Comparison of ENCODE assay signal across 9 cellular contexts in genomic region chr1:182235952-182236650, GRCh38.
DNase-seq lines count a peak whose midpoint lies in the region; ATAC-seq, FAIRE-seq and TF ChIP-seq lines count a peak whose summit lies in the region.
"Had no signal": no experiment of that assay in that cellular context is flagged by ENCODE, and none has a peak within 500 bp of the region (broad histone marks: within the 10 kb centered on the region; RNA-seq: fewer than 3 reads in every experiment).

No MANE protein-coding gene starts in this region.

- H3K9me3 ChIP-seq in IMR-90 (ENCODE audit: control insufficient read depth, insufficient read depth, low read length) (no peaks in the 10 kb centered on the region), small intestine (ENCODE audit: control insufficient read depth, low read depth) (no peaks in the 10 kb centered on the region)
- H3K9me3 ChIP-seq in CD8-positive, alpha-beta T cell (ENCODE audit: low read length): no peaks in the 10 kb centered on the region

- H4K20me1 ChIP-seq in IMR-90 (ENCODE audit: insufficient read depth, low read length): no peaks in the 10 kb centered on the region

- no peak overlapping the region for H3K18ac ChIP-seq in IMR-90 (ENCODE audit: low read depth, low read length)

- H3K79me1 ChIP-seq in IMR-90 (ENCODE audit: low read depth in 1 of 2, low read length in 2 of 2): no peaks in the 10 kb centered on the region

- H3K9me3 Mint-ChIP-seq in CD8-positive, alpha-beta T cell: no peaks in the 10 kb centered on the region

- TF ChIP-seq POLR2A in IMR-90 (IDR thresholded peaks at IDR 0.05; ENCODE audit: low read depth, low read length): no peak

- POLR2A ChIA-PET in IMR-90 (lab: Charles Lee; ENCODE audit: unreplicated experiment): no interaction called here
- POLR2A ChIA-PET in CD8-positive, alpha-beta T cell (lab: Charles Lee): no interaction called here

- no peak overlapping the region for H3K27ac ChIP-seq in IMR-90 (ENCODE audit: insufficient read depth, low read length)
- H3K27ac ChIP-seq in small intestine (ENCODE audit: low read depth in 1 of 2, low read length in 1 of 2): no peak overlapping the region
- no peak overlapping the region for H3K27ac ChIP-seq in coronary artery
- H3K27ac ChIP-seq in CD8-positive, alpha-beta T cell (ENCODE audit: low read depth, low read length): no peak overlapping the region

- H2AK9ac ChIP-seq in IMR-90 (replicated peaks; ENCODE audit: low read depth, low read length, poor library complexity): no peak overlapping the region

- BruUV-seq in IMR-90 (replicated peaks; lab: Mats Ljungman, UMichigan): no TSS peak

- no peak overlapping the region for H3K23ac ChIP-seq in IMR-90 (ENCODE audit: low read depth, low read length)

- H3K9ac ChIP-seq in IMR-90 (ENCODE audit: low read depth, low read length): no peak overlapping the region

- no peak overlapping the region for H3K27ac Mint-ChIP-seq in CD8-positive, alpha-beta T cell
- H3K27ac Mint-ChIP-seq: T-helper 17 cell had no signal

- dilution Hi-C loops in IMR-90 (cut with HindIII; ENCODE audit: low sequenced_read_pairs, unreplicated experiment): no loop called here

- H3K4me3 Mint-ChIP-seq in CD8-positive, alpha-beta T cell: no peak overlapping the region
- H3K4me3 Mint-ChIP-seq: T-helper 17 cell had no signal

- no peaks in the 10 kb centered on the region for H3K9me1 ChIP-seq in IMR-90 (ENCODE audit: insufficient read depth, low read length)

- DNase-seq in IMR-90 (peak; percentile 3), OCI-M2 (lab: John Stamatoyannopoulos, UW; ENCODE audit: unreplicated experiment) (peak; percentile 9), globus pallidus (ENCODE audit: low spot score) (peak; percentile 71), small intestine (peak; percentile 48), NCI-H526 (lab: John Stamatoyannopoulos, UW) (no peak), coronary artery (ENCODE audit: low spot score) (no peak)
- DNase-seq in CD8-positive, alpha-beta T cell: no peak
- DNase-seq: T-helper 17 cell had no signal

- no peak overlapping the region for H4K8ac ChIP-seq in IMR-90 (ENCODE audit: low read depth in 2 of 2, low read length in 2 of 2)

- FAIRE-seq in small intestine (lab: Jason Lieb, UNC): no peak

- H2BK15ac ChIP-seq in IMR-90 (ENCODE audit: low read depth, low read length): no peak overlapping the region

- no peak overlapping the region for H4K5ac ChIP-seq in IMR-90 (ENCODE audit: low read depth, low read length)

- H4K91ac ChIP-seq in IMR-90 (ENCODE audit: insufficient read depth, low read depth, low read length): no peak overlapping the region

- H3K4me3 ChIP-seq in IMR-90 (ENCODE audit: insufficient read depth, low read depth, low read length) (no peak overlapping the region), small intestine (ENCODE audit: low read depth in 1 of 2, low read length in 2 of 2) (no peak overlapping the region), coronary artery (no peak overlapping the region)
- no peak overlapping the region for H3K4me3 ChIP-seq in CD8-positive, alpha-beta T cell (ENCODE audit: low read depth, low read length)

- H3K56ac ChIP-seq in IMR-90 (ENCODE audit: extremely low read depth, insufficient read depth, low read length): no peak overlapping the region

- H3K14ac ChIP-seq in IMR-90 (replicated peaks; ENCODE audit: low read depth, low read length): no peak overlapping the region

- no peak overlapping the region for H3K4me2 ChIP-seq in IMR-90 (ENCODE audit: low read depth, low read length)

- H2BK120ac ChIP-seq in IMR-90 (ENCODE audit: low read depth, low read length): no peak overlapping the region

- WGBS in IMR-90 (ENCODE audit: extremely low coverage in 2 of 2, insufficient read length in 1 of 2), 2 experiments: 45% methylated on average over 7 of the region's 11 CpGs; no CpG with 5 or more reads in 1 of the 2 experiments
- WGBS in small intestine, 3 donors: 43 to 64% (median 49%) methylated on average over 11 of the region's 11 CpGs

- no peaks in the 10 kb centered on the region for H3K27me3 ChIP-seq in IMR-90 (ENCODE audit: control insufficient read depth, insufficient read depth, low read length)
- no peaks in the 10 kb centered on the region for H3K27me3 ChIP-seq in small intestine (ENCODE audit: control insufficient read depth in 2 of 2, insufficient read depth in 2 of 2, low read length in 2 of 2)
- no peaks in the 10 kb centered on the region for H3K27me3 ChIP-seq in CD8-positive, alpha-beta T cell (ENCODE audit: insufficient read depth, low read length)

- no peak overlapping the region for H2BK20ac ChIP-seq in IMR-90 (ENCODE audit: low read depth, low read length)

- no peaks in the 10 kb centered on the region for H3K27me3 Mint-ChIP-seq in CD8-positive, alpha-beta T cell (ENCODE audit: low read depth)

- no peak overlapping the region for H3K4ac ChIP-seq in IMR-90 (ENCODE audit: low read depth, low read length)

- H3K36me3 ChIP-seq in IMR-90 (ENCODE audit: control insufficient read depth, insufficient read depth, low read length) (no peaks in the 10 kb centered on the region), small intestine (ENCODE audit: control insufficient read depth in 2 of 2, insufficient read depth in 2 of 2, low read length in 2 of 2) (no peaks in the 10 kb centered on the region)
- no peaks in the 10 kb centered on the region for H3K36me3 ChIP-seq in CD8-positive, alpha-beta T cell (ENCODE audit: insufficient read depth, low read length)

- TF ChIP-seq CTCF in IMR-90 (conservative IDR thresholded peaks at IDR 0.05; ENCODE audit: low read depth, low read length) (no peak), coronary artery (IDR thresholded peaks at IDR 0.05) (no peak)
- TF ChIP-seq CTCF in CD8-positive, alpha-beta T cell (IDR thresholded peaks at IDR 0.05): no peak

- H3K36me3 Mint-ChIP-seq in CD8-positive, alpha-beta T cell: no peaks in the 10 kb centered on the region

- no peak overlapping the region for H2BK5ac ChIP-seq in IMR-90 (ENCODE audit: low read depth, low read length, poor library complexity, severe bottlenecking)

- peak overlapping the region; percentile 9 for H2AFZ ChIP-seq in IMR-90 (replicated peaks; ENCODE audit: low read length, poor library complexity)

- ATAC-seq in IMR-90 (ENCODE audit: low read depth) (no peak), GM21447 (IDR thresholded peaks at IDR 0.05; ENCODE audit: unreplicated experiment) (no peak)
- no peak for ATAC-seq in CD8-positive, alpha-beta T cell
- ATAC-seq: T-helper 17 cell had no signal

- CTCF ChIA-PET in IMR-90 (lab: Yijun Ruan, JAX): no interaction called here
- CTCF ChIA-PET in CD8-positive, alpha-beta T cell (lab: Charles Lee): interaction anchor here (0.9 kb wide), 1 partner anchor 160 kb away, joined by 3 read pairs; no protein-coding TSS in a partner anchor

- no peaks in the 10 kb centered on the region for H3K4me1 ChIP-seq in IMR-90 (ENCODE audit: control insufficient read depth, insufficient read depth, low read length)
- H3K4me1 ChIP-seq in small intestine (ENCODE audit: control insufficient read depth in 2 of 2, insufficient read depth in 1 of 2, low read depth in 1 of 2, low read length in 1 of 2): no peaks in the 10 kb centered on the region
- peaks cover 11% of the 10 kb centered on the region for H3K4me1 ChIP-seq in CD8-positive, alpha-beta T cell (ENCODE audit: insufficient read depth, low read length)

- TF ChIP-seq RAD21 in IMR-90 (IDR thresholded peaks at IDR 0.05; ENCODE audit: low read length): no peak

- peaks cover 16% of the 10 kb centered on the region for H3K4me1 Mint-ChIP-seq in CD8-positive, alpha-beta T cell (ENCODE audit: low read depth)

- H2AK5ac ChIP-seq in IMR-90 (ENCODE audit: low read depth, low read length): no peak overlapping the region

- in situ Hi-C loops in IMR-90 (cut with MboI; ENCODE audit: low sequenced_read_pairs): no loop called here

- intact Hi-C loops in IMR-90 (cut with micrococcal nuclease): no loop called here
- intact Hi-C loops in CD8-positive, alpha-beta T cell (cut with DNase I, micrococcal nuclease): no loop called here

TF ChIP-seq in IMR-90, 13 proteins besides CTCF, POLR2A, EP300 and RAD21:
- TF ChIP-seq RFX5 (IDR thresholded peaks at IDR 0.05; ENCODE audit: low read depth, low read length): no peak
- TF ChIP-seq RCOR1 (IDR thresholded peaks at IDR 0.05; ENCODE audit: insufficient replicate concordance, low read length): no peak
- no peak for TF ChIP-seq MAFK (IDR thresholded peaks at IDR 0.05; ENCODE audit: low read depth, low read length)
- no peak for TF ChIP-seq NFE2L2 (IDR thresholded peaks at IDR 0.05; ENCODE audit: low read depth, low read length)
- TF ChIP-seq FOS (IDR thresholded peaks at IDR 0.05; ENCODE audit: low read depth, low read length): no peak
- no peak for TF ChIP-seq MXI1 (IDR thresholded peaks at IDR 0.05; ENCODE audit: borderline replicate concordance, low read depth, low read length)

Comparison
In these comparisons a context has a peak if more than half of its experiments do, and no peak if none do; other contexts are left out.
1. DNase-seq: peak in IMR-90 (single experiment), OCI-M2 (single experiment), globus pallidus (single experiment) and small intestine (single experiment); none in NCI-H526 (0 of 2), coronary artery (single experiment) and CD8-positive, alpha-beta T cell (0 of 7).